Comparison of ENCODE assay signal across 1 cellular context in genomic region chr9:127788337-127789011, GRCh38.
TF ChIP-seq lines count a peak whose summit lies in the region.

No MANE protein-coding gene starts in this region.

TF ChIP-seq in GM12878, 131 proteins besides CTCF, POLR2A, EP300 and RAD21:
- TF ChIP-seq RB1 (IDR thresholded peaks at IDR 0.05; ENCODE audit: borderline replicate concordance) (no peak), ETV6 (conservative IDR thresholded peaks at IDR 0.05 in 1 of 2, IDR thresholded peaks at IDR 0.05 in 1 of 2; ENCODE audit: borderline replicate concordance in 1 of 2, low read depth in 1 of 2) (no peak), MYC (IDR thresholded peaks at IDR 0.05; ENCODE audit: insufficient read depth, insufficient read length, insufficient replicate concordance, low read length, severe bottlenecking) (no peak), FOS (IDR thresholded peaks at IDR 0.05; ENCODE audit: borderline replicate concordance, extremely low read depth, insufficient read length) (no peak), YY1 (IDR thresholded peaks at IDR 0.05; ENCODE audit: low read depth, low read length) (no peak), IRF3 (IDR thresholded peaks at IDR 0.05) (no peak), FOXK2 (IDR thresholded peaks at IDR 0.05) (no peak), RBBP5 (conservative IDR thresholded peaks at IDR 0.05) (no peak), CHD2 (IDR thresholded peaks at IDR 0.05; ENCODE audit: borderline replicate concordance, low read depth, low read length) (no peak), PKNOX1 (IDR thresholded peaks at IDR 0.05) (no peak), HDGF (IDR thresholded peaks at IDR 0.05) (no peak), PRDM15 (CRISPR knock-in tag; IDR thresholded peaks at IDR 0.05) (no peak), CHD4 (IDR thresholded peaks at IDR 0.05) (no peak), ZZZ3 (IDR thresholded peaks at IDR 0.05; ENCODE audit: control insufficient read depth, insufficient read length, low read depth) (no peak), KLF5 (IDR thresholded peaks at IDR 0.05; ENCODE audit: partially characterized antibody) (no peak), MXI1 (IDR thresholded peaks at IDR 0.05; ENCODE audit: low read depth, low read length) (no peak), SIX5 (IDR thresholded peaks at IDR 0.05; ENCODE audit: low read depth, low read length, severe bottlenecking) (no peak), SPI1 (IDR thresholded peaks at IDR 0.05; ENCODE audit: borderline replicate concordance, insufficient read depth, low read depth, low read length) (no peak)
